8 cellular contexts compared by ENCODE assay signal in genomic region chr2:44361330-44362206, GRCh38. TPM values are rescaled to one million over a fixed set of nuclear protein-coding genes. Genes with fewer than 3 reads are reported as not detected.
DNase-seq lines count a peak whose midpoint lies in the region; ATAC-seq, FAIRE-seq and TF ChIP-seq lines count a peak whose summit lies in the region.

Gene CAMKMT (plus strand): TSS chr2:44361947.
Gene PREPL (minus strand): TSS chr2:44361494. CDS start chr2:44346342, 15,152 bp downstream.

- peak; percentile 85 for DNase-seq in AG04449 (ENCODE audit: low read depth, low spot score)
- DNase-seq in NCI-H2227 (lab: John Stamatoyannopoulos, UW; ENCODE audit: unreplicated experiment) = peak; percentile 98
- peak; percentile 99 for DNase-seq in WERI-Rb-1
- DNase-seq in mammary epithelial cell = peak; percentile 96
- peak; percentile 97 for DNase-seq in iPS-NIHi11 (ENCODE audit: low spot score)
- DNase-seq in small intestine = peak; percentile 98

- H3K36me3 ChIP-seq in WERI-Rb-1 = peaks cover 3% of the 10 kb centered on the region
- H3K36me3 ChIP-seq in mammary epithelial cell (ENCODE audit: insufficient read depth, low read length) = no peaks in the 10 kb centered on the region
- H3K36me3 ChIP-seq in small intestine (ENCODE audit: control insufficient read depth in 2 of 2, insufficient read depth in 2 of 2, low read length in 2 of 2) = no peaks in the 10 kb centered on the region

- WGBS in mammary epithelial cell (ENCODE audit: low coverage, missing lambda C conversion rate) = 2% methylated on average over 21 of the region's 57 CpGs
- 0 to 1% (median 0%) methylated on average over 57 of the region's 57 CpGs for whole genome bisulfite sequencing in small intestine, 3 donors

- H3K9me3 ChIP-seq in WERI-Rb-1 (ENCODE audit: severe bottlenecking) = no peaks in the 10 kb centered on the region
- H3K9me3 ChIP-seq in mammary epithelial cell (replicated peaks; ENCODE audit: insufficient read depth, low read length) = no peaks in the 10 kb centered on the region
- H3K9me3 ChIP-seq in small intestine (ENCODE audit: control insufficient read depth, low read depth) = no peaks in the 10 kb centered on the region

- in situ Hi-C loops in mammary epithelial cell (cut with MboI; ENCODE audit: low sequenced_read_pairs in 2 of 2) = no loop called here

- peak; percentile 78 for ATAC-seq in GM18873 (IDR thresholded peaks at IDR 0.05; ENCODE audit: low FRiP score, unreplicated experiment)
- ATAC-seq in HG03139 (IDR thresholded peaks at IDR 0.05; ENCODE audit: unreplicated experiment) = peak; percentile 60

- CTCF ChIA-PET in AG04449 (lab: Yijun Ruan, JAX) = interaction anchor here (0.7 to 2.3 kb wide), 12 partner anchors 9 to 594 kb away, joined by 3 to 10 read pairs (median 6); no protein-coding TSS in a partner anchor
- CTCF ChIA-PET in mammary epithelial cell (lab: Charles Lee; ENCODE audit: low non-redundant PET) = interaction anchor here (0.6 to 0.7 kb wide), 3 partner anchors 12 to 597 kb away, joined by 3 to 7 read pairs (median 5); no protein-coding TSS in a partner anchor

- FAIRE-seq in small intestine (lab: Jason Lieb, UNC) = no peak

- peak within 1 kb of the TSS; percentile 89 for H3K4me2 ChIP-seq in mammary epithelial cell (ENCODE audit: insufficient read depth, low read depth, low read length)

- peak within 1 kb of the TSS; percentile 94 for H3K4me3 ChIP-seq in AG04449 (ENCODE audit: low read depth, low read length)
- H3K4me3 ChIP-seq in WERI-Rb-1 (ENCODE audit: low read depth, low read length) = peak within 1 kb of the TSS; percentile 84
- peak within 1 kb of the TSS; percentile 60 to 85 (median 69) for H3K4me3 ChIP-seq in mammary epithelial cell (replicated peaks in 1 of 3; ENCODE audit: insufficient read depth in 1 of 3, low read depth in 2 of 3, low read length in 3 of 3)
- H3K4me3 ChIP-seq in small intestine (ENCODE audit: low read depth in 1 of 2, low read length in 2 of 2) = peak within 1 kb of the TSS; percentile 79 to 92

- H3K9ac ChIP-seq in mammary epithelial cell (ENCODE audit: insufficient read depth, low read length) = peak within 1 kb of the TSS; percentile 100

- peak within 1 kb of the TSS; percentile 100 for H3K27ac ChIP-seq in WERI-Rb-1
- peak within 1 kb of the TSS; percentile 100 for H3K27ac ChIP-seq in mammary epithelial cell (ENCODE audit: insufficient read depth, low read depth, low read length)
- peak within 1 kb of the TSS; percentile 83 to 98 for H3K27ac ChIP-seq in small intestine (ENCODE audit: low read depth in 1 of 2, low read length in 1 of 2)

- peak within 1 kb of the TSS; percentile 97 for H2AFZ ChIP-seq in mammary epithelial cell (ENCODE audit: low read depth, low read length)

- BruUV-seq in mammary epithelial cell (replicated peaks; lab: Mats Ljungman, UMichigan) = no TSS peak

- peaks cover 61% of the 10 kb centered on the region for H3K79me2 ChIP-seq in mammary epithelial cell (ENCODE audit: insufficient read depth, low read length)

- POLR2A ChIA-PET in AG04449 (lab: Yijun Ruan, JAX) = interaction anchor here (0.8 to 2.0 kb wide), 3 partner anchors 10 to 1074 kb away, joined by 4 to 12 read pairs (median 12); no protein-coding TSS in a partner anchor

- H4K20me1 ChIP-seq in mammary epithelial cell (ENCODE audit: insufficient read depth, low read length) = no peaks in the 10 kb centered on the region

- peaks cover 12% of the 10 kb centered on the region for H3K4me1 ChIP-seq in mammary epithelial cell (ENCODE audit: insufficient read depth, low read length)
- H3K4me1 ChIP-seq in small intestine (ENCODE audit: control insufficient read depth in 2 of 2, insufficient read depth in 1 of 2, low read depth in 1 of 2, low read length in 1 of 2) = peaks cover 0 to 2% of the 10 kb centered on the region in 2 donors

- TF ChIP-seq CTCF in AG04449 (IDR thresholded peaks at IDR 0.05; ENCODE audit: insufficient read depth, low read length, missing control alignments) (no peak), WERI-Rb-1 (IDR thresholded peaks at IDR 0.05; ENCODE audit: low read depth, low read length) (0 out of 2 replicates have a peak, but pooled peaks have one; percentile 0), mammary epithelial cell (conservative IDR thresholded peaks at IDR 0.05 in 1 of 2, IDR thresholded peaks at IDR 0.05 in 1 of 2; ENCODE audit: extremely low read depth in 1 of 2, insufficient read depth in 1 of 2, low read depth in 1 of 2, low read length in 2 of 2) (no peak)

- intact Hi-C loops in mammary epithelial cell (cut with micrococcal nuclease) = loop anchor here (2.0 kb wide), 2 partner anchors 117 to 193 kb away; partner anchors contain the start of gene PPM1B

- H3K27me3 ChIP-seq in WERI-Rb-1 (ENCODE audit: insufficient read depth, low read depth, severe bottlenecking) (no peaks in the 10 kb centered on the region), mammary epithelial cell (ENCODE audit: insufficient read depth, low read length) (no peaks in the 10 kb centered on the region), small intestine (ENCODE audit: control insufficient read depth in 2 of 2, insufficient read depth in 2 of 2, low read length in 2 of 2) (no peaks in the 10 kb centered on the region)

- dilution Hi-C loops in mammary epithelial cell (cut with HindIII; ENCODE audit: low sequenced_read_pairs) = no loop called here

RNA-seq across cellular contexts. Expression of gene CAMKMT, which starts in this region (rescaled TPM):
- 10 to 100 TPM; 13.5 to 16.5 TPM for total RNA-seq in mammary epithelial cell
- polyA plus RNA-seq in mammary epithelial cell (6.3 TPM), small intestine (1 to 10 TPM; 3.5 to 7.5 (median 6.3) TPM)
- polyA minus RNA-seq in mammary epithelial cell = 11.1 TPM

RNA-seq across cellular contexts. Expression of gene PREPL, which starts in this region (rescaled TPM):
- total RNA-seq in mammary epithelial cell = 10 to 100 TPM; 28.2 to 31.0 TPM
- polyA plus RNA-seq in mammary epithelial cell = 15.0 TPM
- polyA minus RNA-seq in mammary epithelial cell = 31.8 TPM
- polyA plus RNA-seq in small intestine = 10 to 100 TPM in 1 of 3 donors, 1 to 10 TPM in 2; 4.3 to 16.4 (median 6.3) TPM

Comparison
In these comparisons a context has a peak if more than half of its experiments do, and no peak if none do; other contexts are left out.
1. Peak in every context shown above with its lines: DNase-seq, ATAC-seq, H3K4me3 ChIP-seq and H3K27ac ChIP-seq.